21 cellular contexts compared by ENCODE assay signal in genomic region chr1:201374376-201374775, GRCh38. TPM values are rescaled to one million over a fixed set of nuclear protein-coding genes. Genes with fewer than 3 reads are reported as not detected.
DNase-seq lines count a peak whose midpoint lies in the region; ATAC-seq and TF ChIP-seq lines count a peak whose summit lies in the region.
"Had no signal": no experiment of that assay in that cellular context is flagged by ENCODE, and none has a peak within 500 bp of the region (broad histone marks: within the 10 kb centered on the region; RNA-seq: fewer than 3 reads in every experiment).

No MANE protein-coding gene starts in this region.

- DNase-seq in Right ventricle myocardium inferior (ENCODE audit: missing footprints), result no peak
- DNase-seq in cardiac septum (ENCODE audit: low spot score), result no peak
- peak; percentile 56 for DNase-seq in NCI-H524 treated with DMSO at 0.1 percent for 48 hours (lab: John Stamatoyannopoulos, UW)
- no peak for DNase-seq in left cardiac atrium
- no peak for DNase-seq in activated T-cell treated with anti-CD3 and anti-CD28 coated beads, Interleukin-2, amount 50 U/mL, for 48 hours
- DNase-seq in vagina (ENCODE audit: extremely low spot score in 2 of 2), result no peak
- no peak for DNase-seq in glomerular visceral epithelial cell (ENCODE audit: extremely low spot score)
- DNase-seq in stimulated activated naive CD8-positive, alpha-beta T cell treated with anti-CD3 and anti-CD28 coated beads, Interleukin-15, amount 100 ng/mL, for 72 hours, result no peak
- DNase-seq: activated CD8-positive, alpha-beta T cell treated with anti-CD3 and anti-CD28 coated beads for 36 hours; activated T-cell treated with anti-CD3 and anti-CD28 coated beads, Interleukin-2, amount 50 U/mL, for 4 hours; CD4-positive, CD25-positive, alpha-beta regulatory T cell; DND-41; dorsolateral prefrontal cortex; mammary epithelial cell; nephron progenitor cell; SHP77; uterus; WERI-Rb-1 had no signal

- TF ChIP-seq CTCF in vagina (IDR thresholded peaks at IDR 0.05), result no peak

- H3K27ac ChIP-seq in vagina, result no peak overlapping the region
- H3K27ac ChIP-seq: breast epithelium, uterus, WERI-Rb-1 had no signal

- ATAC-seq in Right ventricle myocardium inferior, result peak; percentile 6
- ATAC-seq in left cardiac atrium, result peak; percentile 0 to 7
- ATAC-seq in stimulated activated naive CD8-positive, alpha-beta T cell treated with anti-CD3 and anti-CD28 coated beads, Interleukin-15, amount 100 ng/mL, for 72 hours, result no peak
- ATAC-seq: activated CD8-positive, alpha-beta T cell treated with anti-CD3 and anti-CD28 coated beads for 36 hours; activated T-cell treated with anti-CD3 and anti-CD28 coated beads, Interleukin-2, amount 50 U/mL, for 4 hours had no signal

- H3K4me3 Mint-ChIP-seq in stimulated activated naive CD8-positive, alpha-beta T cell treated with anti-CD3 and anti-CD28 coated beads, Interleukin-15, amount 100 ng/mL, for 72 hours, result no peak overlapping the region
- H3K4me3 Mint-ChIP-seq: activated CD8-positive, alpha-beta T cell treated with anti-CD3 and anti-CD28 coated beads for 36 hours; activated naive CD8-positive, alpha-beta T cell; activated T-cell treated with anti-CD3 and anti-CD28 coated beads, Interleukin-2, amount 50 U/mL, for 4 hours; CD4-positive, CD25-positive, alpha-beta regulatory T cell; nephron progenitor cell; T-helper 1 cell treated with Interleukin-12 subunit alpha and Interleukin-12 subunit beta and Interleukin-4 antibody, amounts not matched to agents 30 μg/mL and 1 μg/mL, for 36 hours had no signal

- no peaks in the 10 kb centered on the region for H3K27me3 ChIP-seq in vagina
- H3K27me3 ChIP-seq: breast epithelium, uterus had no signal

- no peaks in the 10 kb centered on the region for H3K9me3 Mint-ChIP-seq in stimulated activated naive CD8-positive, alpha-beta T cell treated with anti-CD3 and anti-CD28 coated beads, Interleukin-15, amount 100 ng/mL, for 72 hours
- H3K9me3 Mint-ChIP-seq: activated CD8-positive, alpha-beta T cell treated with anti-CD3 and anti-CD28 coated beads for 36 hours; activated T-cell treated with anti-CD3 and anti-CD28 coated beads, Interleukin-2, amount 50 U/mL, for 4 hours; CD4-positive, CD25-positive, alpha-beta regulatory T cell; nephron progenitor cell; T-helper 1 cell treated with Interleukin-12 subunit alpha and Interleukin-12 subunit beta and Interleukin-4 antibody, amounts not matched to agents 30 μg/mL and 1 μg/mL, for 36 hours had no signal

- no peak overlapping the region for H3K4me3 ChIP-seq in vagina
- H3K4me3 ChIP-seq: breast epithelium, uterus had no signal

- no peaks in the 10 kb centered on the region for H3K4me1 ChIP-seq in vagina
- H3K4me1 ChIP-seq: breast epithelium, uterus had no signal

- H3K9me3 ChIP-seq in vagina, result no peaks in the 10 kb centered on the region
- H3K9me3 ChIP-seq: breast epithelium, uterus had no signal

- H3K36me3 ChIP-seq in vagina, result no peaks in the 10 kb centered on the region
- H3K36me3 ChIP-seq: breast epithelium, uterus, WERI-Rb-1 had no signal

- TF ChIP-seq POLR2A in vagina (IDR thresholded peaks at IDR 0.05), result no peak

- no peaks in the 10 kb centered on the region for H3K4me1 Mint-ChIP-seq in stimulated activated naive CD8-positive, alpha-beta T cell treated with anti-CD3 and anti-CD28 coated beads, Interleukin-15, amount 100 ng/mL, for 72 hours

- no peak overlapping the region for H3K27ac Mint-ChIP-seq in stimulated activated naive CD8-positive, alpha-beta T cell treated with anti-CD3 and anti-CD28 coated beads, Interleukin-15, amount 100 ng/mL, for 72 hours
- H3K27ac Mint-ChIP-seq: activated CD8-positive, alpha-beta T cell treated with anti-CD3 and anti-CD28 coated beads for 36 hours; activated naive CD8-positive, alpha-beta T cell; CD4-positive, CD25-positive, alpha-beta regulatory T cell; nephron progenitor cell; T-helper 1 cell treated with Interleukin-12 subunit alpha and Interleukin-12 subunit beta and Interleukin-4 antibody, amounts not matched to agents 30 μg/mL and 1 μg/mL, for 36 hours had no signal

- intact Hi-C loops in Right ventricle myocardium inferior (cut with DNase I), result loop anchor here (5.0 kb wide), 1 partner anchor 33 kb away; no protein-coding TSS in a partner anchor
- intact Hi-C loops in cardiac septum (cut with DNase I), result no loop called here
- intact Hi-C loops in left cardiac atrium (cut with DNase I), result no loop called here
- intact Hi-C loops in vagina (cut with DNase I), result no loop called here

- peaks cover 53% of the 10 kb centered on the region for H3K27me3 Mint-ChIP-seq in stimulated activated naive CD8-positive, alpha-beta T cell treated with anti-CD3 and anti-CD28 coated beads, Interleukin-15, amount 100 ng/mL, for 72 hours
- H3K27me3 Mint-ChIP-seq: activated naive CD8-positive, alpha-beta T cell had no signal

RNA-seq across cellular contexts. Expression of gene TNNT2, which starts 3.1 kb away (rescaled TPM):
- total RNA-seq in Right ventricle myocardium inferior, result 9,445 TPM
- 8,017 TPM for total RNA-seq in cardiac septum
- total RNA-seq in left cardiac atrium, result 1,000 to 10,000 TPM; 4,860 to 5,317 TPM
- total RNA-seq in vagina, result 9.8 TPM
- total RNA-seq: activated CD8-positive, alpha-beta T cell treated with anti-CD3 and anti-CD28 coated beads for 36 hours; activated T-cell treated with anti-CD3 and anti-CD28 coated beads, Interleukin-2, amount 50 U/mL, for 4 hours; CD4-positive, CD25-positive, alpha-beta regulatory T cell had no signal

RNA-seq across cellular contexts. Expression of gene LAD1, which starts 24.7 kb away (rescaled TPM):
- total RNA-seq in Right ventricle myocardium inferior (2.4 TPM), cardiac septum (12.4 TPM), left cardiac atrium (1 to 10 TPM; 1.3 to 1.4 TPM), vagina (91.8 TPM)
- total RNA-seq: activated CD8-positive, alpha-beta T cell treated with anti-CD3 and anti-CD28 coated beads for 36 hours; CD4-positive, CD25-positive, alpha-beta regulatory T cell had no signal

RNA-seq across cellular contexts. Expression of gene TNNI1, which starts 47.2 kb away (rescaled TPM):
- 1.4 TPM for total RNA-seq in Right ventricle myocardium inferior
- total RNA-seq in cardiac septum, result 35.5 TPM
- 10 to 100 TPM in 1 of 2 donors, 1 to 10 TPM in 1; 6.4 to 31.5 TPM for total RNA-seq in left cardiac atrium
- not detected for total RNA-seq in vagina
- total RNA-seq: activated CD8-positive, alpha-beta T cell treated with anti-CD3 and anti-CD28 coated beads for 36 hours; activated T-cell treated with anti-CD3 and anti-CD28 coated beads, Interleukin-2, amount 50 U/mL, for 4 hours; CD4-positive, CD25-positive, alpha-beta regulatory T cell; mammary epithelial cell had no signal

Comparison
In these comparisons a context has a peak if more than half of its experiments do, and no peak if none do; other contexts are left out.
1. RNA of gene TNNT2, which starts 3.1 kb away (total RNA-seq): 9,445 TPM in Right ventricle myocardium inferior (single experiment), 8,017 TPM in cardiac septum (single experiment) and 4,860 to 5,317 TPM in left cardiac atrium; 9.8 TPM in vagina (single experiment); every median in the first group is over 100 times any median in the second.